12 cellular contexts compared by ENCODE assay signal in genomic region chr15:29870495-29871151, GRCh38. TPM values are rescaled to one million over a fixed set of nuclear protein-coding genes. Genes with fewer than 3 reads are reported as not detected.
DNase-seq lines count a peak whose midpoint lies in the region; ATAC-seq and TF ChIP-seq lines count a peak whose summit lies in the region.
"Had no signal": no experiment of that assay in that cellular context is flagged by ENCODE, and none has a peak within 500 bp of the region (broad histone marks: within the 10 kb centered on the region; RNA-seq: fewer than 3 reads in every experiment).

No MANE protein-coding gene starts in this region.

- H3K36me3 ChIP-seq in SK-N-SH (replicated peaks in 1 of 2; ENCODE audit: control insufficient read depth in 1 of 2, insufficient read depth in 2 of 2, low read length in 1 of 2) (no peaks in the 10 kb centered on the region), neuronal stem cell (replicated peaks in 1 of 2; ENCODE audit: control insufficient read depth in 2 of 2, insufficient read depth in 2 of 2, low read length in 2 of 2) (no peaks in the 10 kb centered on the region), vagina (no peaks in the 10 kb centered on the region)

- peaks cover 4% of the 10 kb centered on the region for H3K27me3 Mint-ChIP-seq in glutamatergic neuron (ENCODE audit: unreplicated experiment)
- H3K27me3 Mint-ChIP-seq in activated naive CD4-positive, alpha-beta T cell treated with anti-CD3 and anti-CD28 coated beads for 36 hours (ENCODE audit: low read depth): peaks cover 26% of the 10 kb centered on the region
- no peaks in the 10 kb centered on the region for H3K27me3 Mint-ChIP-seq in activated CD8-positive, alpha-beta T cell treated with anti-CD3 and anti-CD28 coated beads, Interleukin-2, amount 10 ng/mL, durations not matched to agents 7 days and 5 days (ENCODE audit: low read depth)

- intact Hi-C loops in vagina (cut with DNase I): no loop called here
- intact Hi-C loops in activated naive CD4-positive, alpha-beta T cell treated with anti-CD3 and anti-CD28 coated beads for 36 hours (cut with micrococcal nuclease): no loop called here

- peaks cover 37% of the 10 kb centered on the region for H3K4me1 Mint-ChIP-seq in glutamatergic neuron (ENCODE audit: low read depth, unreplicated experiment)
- H3K4me1 Mint-ChIP-seq in activated naive CD4-positive, alpha-beta T cell treated with anti-CD3 and anti-CD28 coated beads for 36 hours (ENCODE audit: low read depth): no peaks in the 10 kb centered on the region
- H3K4me1 Mint-ChIP-seq in activated CD8-positive, alpha-beta T cell treated with anti-CD3 and anti-CD28 coated beads, Interleukin-2, amount 10 ng/mL, durations not matched to agents 7 days and 5 days (ENCODE audit: low read depth): no peaks in the 10 kb centered on the region

- no peak overlapping the region for H2BK15ac ChIP-seq in neuronal stem cell (ENCODE audit: low read length)

- no peaks in the 10 kb centered on the region for H3K79me1 ChIP-seq in neuronal stem cell (ENCODE audit: low read depth, low read length)

- H3K23ac ChIP-seq in neuronal stem cell (ENCODE audit: low read depth, low read length, poor library complexity): no peak overlapping the region

- H3K27ac Mint-ChIP-seq in glutamatergic neuron (ENCODE audit: unreplicated experiment): peak overlapping the region; percentile 88
- H3K27ac Mint-ChIP-seq in activated naive CD4-positive, alpha-beta T cell treated with anti-CD3 and anti-CD28 coated beads for 36 hours: no peak overlapping the region
- H3K27ac Mint-ChIP-seq in activated CD8-positive, alpha-beta T cell treated with anti-CD3 and anti-CD28 coated beads, Interleukin-2, amount 10 ng/mL, durations not matched to agents 7 days and 5 days: no peak overlapping the region
- H3K27ac Mint-ChIP-seq: HFFc6 had no signal

- no peak overlapping the region for H2AK5ac ChIP-seq in neuronal stem cell (ENCODE audit: low read depth, low read length)

- 64% methylated on average over 11 of the region's 11 CpGs for WGBS in SK-N-SH (ENCODE audit: low lambda C conversion rate)
- no CpG with 5 or more reads among the region's 11 CpGs for WGBS in neuronal stem cell (ENCODE audit: extremely low coverage in 2 of 2, insufficient read length in 2 of 2, insufficient replicate concordance in 1 of 2), 2 donors

- H3K27me3 ChIP-seq in SK-N-SH (ENCODE audit: insufficient read depth) (no peaks in the 10 kb centered on the region; the same call in 1 of the 2 replicates), neuronal stem cell (ENCODE audit: control insufficient read depth in 3 of 3, insufficient read depth in 3 of 3, low read depth in 1 of 3, low read length in 3 of 3) (no peaks in the 10 kb centered on the region), vagina (no peaks in the 10 kb centered on the region)

- CTCF ChIA-PET in SK-N-SH (lab: Yijun Ruan, JAX): interaction anchor here (0.5 to 2.1 kb wide), 4 partner anchors 11 to 119 kb away, joined by 3 to 11 read pairs (median 3); no protein-coding TSS in a partner anchor
- CTCF ChIA-PET in activated naive CD4-positive, alpha-beta T cell treated with anti-CD3 and anti-CD28 coated beads for 36 hours (lab: Charles Lee): interaction anchor here (0.6 kb wide), 1 partner anchor 191 kb away, joined by 3 read pairs; no protein-coding TSS in a partner anchor
- CTCF ChIA-PET in activated CD8-positive, alpha-beta T cell treated with anti-CD3 and anti-CD28 coated beads, Interleukin-2, amount 10 ng/mL, durations not matched to agents 7 days and 5 days (lab: Charles Lee): no interaction called here

- no peaks in the 10 kb centered on the region for H3K79me2 ChIP-seq in SK-N-SH (ENCODE audit: insufficient read depth)

- no peaks in the 10 kb centered on the region for H3F3A ChIP-seq in SK-N-SH (replicated peaks; ENCODE audit: insufficient read depth)

- no peak overlapping the region for H3K14ac ChIP-seq in neuronal stem cell (ENCODE audit: low read length)

- no peaks in the 10 kb centered on the region for H3K9me3 ChIP-seq in SK-N-SH
- no peaks in the 10 kb centered on the region for H3K9me3 ChIP-seq in neuronal stem cell (replicated peaks in 1 of 2; ENCODE audit: control insufficient read depth in 2 of 2, insufficient read depth in 1 of 2, low read depth in 1 of 2, low read length in 2 of 2)
- H3K9me3 ChIP-seq in vagina: no peaks in the 10 kb centered on the region

- no peaks in the 10 kb centered on the region for H3K9me2 ChIP-seq in SK-N-SH

- POLR2A ChIA-PET in SK-N-SH (lab: Yijun Ruan, JAX): no interaction called here
- POLR2A ChIA-PET in activated CD8-positive, alpha-beta T cell treated with anti-CD3 and anti-CD28 coated beads, Interleukin-2, amount 10 ng/mL, durations not matched to agents 7 days and 5 days (lab: Charles Lee): no interaction called here

- peak in 1 of 2 experiments; percentile 47; a peak in 1 of 4 replicates for TF ChIP-seq EP300 in SK-N-SH (IDR thresholded peaks at IDR 0.05; ENCODE audit: borderline replicate concordance in 1 of 2, low read depth in 1 of 2, low read length in 1 of 2)

- H4K8ac ChIP-seq in neuronal stem cell (ENCODE audit: low read depth, low read length): no peak overlapping the region

- no peak for TF ChIP-seq POLR2A in vagina (IDR thresholded peaks at IDR 0.05)

- no peak overlapping the region for H3K18ac ChIP-seq in neuronal stem cell (ENCODE audit: low read length)

- no peak for TF ChIP-seq CTCF in SK-N-SH (IDR thresholded peaks at IDR 0.05)
- no peak for TF ChIP-seq CTCF in glutamatergic neuron (IDR thresholded peaks at IDR 0.05; ENCODE audit: partially characterized antibody, unreplicated experiment)
- TF ChIP-seq CTCF in vagina (IDR thresholded peaks at IDR 0.05): no peak

- H3K4me2 ChIP-seq in SK-N-SH (no peak overlapping the region), neuronal stem cell (ENCODE audit: insufficient read depth, low read length, poor library complexity, severe bottlenecking) (no peak overlapping the region)

- H2AFZ ChIP-seq in SK-N-SH (ENCODE audit: low read depth) (no peak overlapping the region), neuronal stem cell (ENCODE audit: low read length) (peak overlapping the region; percentile 74)

- H3K4me3 ChIP-seq in SK-N-SH (ENCODE audit: low read depth in 2 of 2, low read length in 1 of 2) (no peak overlapping the region), neuronal stem cell (ENCODE audit: low read length in 2 of 2) (no peak overlapping the region), vagina (no peak overlapping the region)

- H4K20me1 ChIP-seq in SK-N-SH (ENCODE audit: insufficient read depth): no peaks in the 10 kb centered on the region

- H4K91ac ChIP-seq in neuronal stem cell (ENCODE audit: low read depth, low read length, poor library complexity): no peak overlapping the region

- TF ChIP-seq RAD21 in SK-N-SH (IDR thresholded peaks at IDR 0.05; ENCODE audit: low read length): no peak

- ATAC-seq in SK-N-SH treated with all-trans-retinoic acid at 6 μM for 48 hours (no peak), HG02852 (IDR thresholded peaks at IDR 0.05; ENCODE audit: unreplicated experiment) (no peak)
- ATAC-seq in activated CD8-positive, alpha-beta T cell treated with anti-CD3 and anti-CD28 coated beads, Interleukin-2, amount 10 ng/mL, durations not matched to agents 7 days and 5 days: no peak

- H3K9me3 Mint-ChIP-seq in glutamatergic neuron (ENCODE audit: unreplicated experiment): peaks cover 2% of the 10 kb centered on the region
- H3K9me3 Mint-ChIP-seq in activated naive CD4-positive, alpha-beta T cell treated with anti-CD3 and anti-CD28 coated beads for 36 hours: no peaks in the 10 kb centered on the region
- no peaks in the 10 kb centered on the region for H3K9me3 Mint-ChIP-seq in activated CD8-positive, alpha-beta T cell treated with anti-CD3 and anti-CD28 coated beads, Interleukin-2, amount 10 ng/mL, durations not matched to agents 7 days and 5 days (ENCODE audit: insufficient read depth)
- H3K9me3 Mint-ChIP-seq: HFFc6 had no signal

- no peak overlapping the region for H3K9ac ChIP-seq in SK-N-SH
- no peak overlapping the region for H3K9ac ChIP-seq in neuronal stem cell (ENCODE audit: low read depth, low read length, poor library complexity)

- H3K4me3 Mint-ChIP-seq in glutamatergic neuron (ENCODE audit: unreplicated experiment): peak overlapping the region; percentile 77
- no peak overlapping the region for H3K4me3 Mint-ChIP-seq in activated naive CD4-positive, alpha-beta T cell treated with anti-CD3 and anti-CD28 coated beads for 36 hours
- no peak overlapping the region for H3K4me3 Mint-ChIP-seq in activated CD8-positive, alpha-beta T cell treated with anti-CD3 and anti-CD28 coated beads, Interleukin-2, amount 10 ng/mL, durations not matched to agents 7 days and 5 days
- H3K4me3 Mint-ChIP-seq: HFFc6 had no signal

- H3K4ac ChIP-seq in neuronal stem cell (ENCODE audit: low read length): no peak overlapping the region

- DNase-seq in SK-N-SH (peak; percentile 41), glutamatergic neuron (peak; percentile 47), neuronal stem cell (ENCODE audit: low spot score) (no peak), vagina (ENCODE audit: extremely low spot score in 2 of 2) (no peak)
- no peak for DNase-seq in activated naive CD4-positive, alpha-beta T cell treated with anti-CD3 and anti-CD28 coated beads for 36 hours
- DNase-seq in activated CD8-positive, alpha-beta T cell treated with anti-CD3 and anti-CD28 coated beads, Interleukin-2, amount 10 ng/mL, durations not matched to agents 7 days and 5 days: no peak
- DNase-seq: GF-D8; HFFc6; stimulated activated CD4-positive, alpha-beta T cell treated with anti-CD3 and anti-CD28 coated beads, Interleukin-4, amount 100 ng/mL, for 24 hours had no signal

- no peak overlapping the region for H2BK5ac ChIP-seq in neuronal stem cell (ENCODE audit: low read length)

- H3K27ac ChIP-seq in SK-N-SH (ENCODE audit: low read depth in 2 of 2, low read length in 1 of 2) (peak overlapping the region in 1 of 2 experiments; percentile 47; a peak in 2 of 4 replicates), neuronal stem cell (replicated peaks; ENCODE audit: low read length) (peak overlapping the region; percentile 23), vagina (peak overlapping the region; percentile 60)
- H3K27ac ChIP-seq: HL-60 had no signal

- no peak overlapping the region for H2BK12ac ChIP-seq in neuronal stem cell (ENCODE audit: low read length)

- no peaks in the 10 kb centered on the region for H3K36me3 Mint-ChIP-seq in glutamatergic neuron (ENCODE audit: unreplicated experiment)
- H3K36me3 Mint-ChIP-seq in activated naive CD4-positive, alpha-beta T cell treated with anti-CD3 and anti-CD28 coated beads for 36 hours (ENCODE audit: low read depth): no peaks in the 10 kb centered on the region
- H3K36me3 Mint-ChIP-seq in activated CD8-positive, alpha-beta T cell treated with anti-CD3 and anti-CD28 coated beads, Interleukin-2, amount 10 ng/mL, durations not matched to agents 7 days and 5 days (ENCODE audit: low read depth): no peaks in the 10 kb centered on the region

- H2BK120ac ChIP-seq in neuronal stem cell (ENCODE audit: low read depth, low read length): no peak overlapping the region

- peaks cover 0 to 10% of the 10 kb centered on the region in 2 experiments; a peak in 2 of 4 replicates for H3K4me1 ChIP-seq in SK-N-SH (ENCODE audit: control insufficient read depth in 1 of 2, insufficient read depth in 2 of 2, low read depth in 1 of 2, low read length in 1 of 2)
- peaks cover 6% of the 10 kb centered on the region in 2 donors for H3K4me1 ChIP-seq in neuronal stem cell (ENCODE audit: control insufficient read depth in 2 of 2, insufficient read depth in 1 of 2, low read depth in 1 of 2, low read length in 2 of 2)
- H3K4me1 ChIP-seq in vagina: peaks cover 35% of the 10 kb centered on the region

RNA-seq across cellular contexts. Expression of gene TJP1, which starts 48.4 kb away (rescaled TPM):
- polyA plus RNA-seq in SK-N-SH (2012; rRNA removed): 17.5 and 23.7 TPM in 2 replicates
- 19.8 and 19.9 TPM in 2 replicates for polyA plus RNA-seq in SK-N-SH (2012; cell fraction: cytosol; rRNA removed)
- 15.4 and 26.0 TPM in 2 replicates for polyA plus RNA-seq in SK-N-SH (2012; cell fraction: nucleus; rRNA removed)
- total RNA-seq in glutamatergic neuron (ENCODE audit: unreplicated experiment): 129 TPM
- polyA plus RNA-seq in neuronal stem cell (2013, experiment 1 of 2): 57.3 TPM
- polyA plus RNA-seq in neuronal stem cell (2013, experiment 2 of 2): 58.1 TPM
- total RNA-seq in vagina: 110 TPM
- not detected for total RNA-seq in activated naive CD4-positive, alpha-beta T cell treated with anti-CD3 and anti-CD28 coated beads for 36 hours
- not detected for total RNA-seq in activated CD8-positive, alpha-beta T cell treated with anti-CD3 and anti-CD28 coated beads, Interleukin-2, amount 10 ng/mL, durations not matched to agents 7 days and 5 days

Comparison
In these comparisons a context has a peak if more than half of its experiments do, and no peak if none do; other contexts are left out.
1. DNase-seq: peak in SK-N-SH (single experiment) and glutamatergic neuron (single experiment); none in neuronal stem cell (single experiment), vagina (0 of 2), activated naive CD4-positive, alpha-beta T cell treated with anti-CD3 and anti-CD28 coated beads for 36 hours (single experiment) and activated CD8-positive, alpha-beta T cell treated with anti-CD3 and anti-CD28 coated beads, Interleukin-2, amount 10 ng/mL, durations not matched to agents 7 days and 5 days (single experiment).
2. RNA of gene TJP1, which starts 48.4 kb away (total RNA-seq): 129 TPM in glutamatergic neuron (single experiment) and 110 TPM in vagina (single experiment); not detected in activated naive CD4-positive, alpha-beta T cell treated with anti-CD3 and anti-CD28 coated beads for 36 hours and not detected in activated CD8-positive, alpha-beta T cell treated with anti-CD3 and anti-CD28 coated beads, Interleukin-2, amount 10 ng/mL, durations not matched to agents 7 days and 5 days; every median in the first group is over 100 times any median in the second.